8 cellular contexts compared by ENCODE assay signal in genomic region chr10:13340626-13341370, GRCh38. TPM values are rescaled to one million over a fixed set of nuclear protein-coding genes. Genes with fewer than 3 reads are reported as not detected.
A peak's percentile ranks its signal among the peaks of the same experiment; 100 is the strongest.
DNase-seq lines count a peak whose midpoint lies in the region; ATAC-seq and TF ChIP-seq lines count a peak whose summit lies in the region.

No MANE protein-coding gene starts in this region.

- no peak overlapping the region for H3K4me3 Mint-ChIP-seq in activated naive CD8-positive, alpha-beta T cell treated with anti-CD3 and anti-CD28 coated beads for 36 hours
- no peak overlapping the region for H3K4me3 Mint-ChIP-seq in type B pancreatic cell

- H3K27ac ChIP-seq in DOHH2 (ENCODE audit: low read depth, low read length) = peak overlapping the region; percentile 45

- peaks cover 6% of the 10 kb centered on the region for H3F3A ChIP-seq in DOHH2 (ENCODE audit: control insufficient read depth, insufficient read depth)

- H3K9me3 ChIP-seq in DOHH2 (ENCODE audit: control insufficient read depth, insufficient read depth, low read length) = no peaks in the 10 kb centered on the region

- H3K9me3 Mint-ChIP-seq in activated naive CD8-positive, alpha-beta T cell treated with anti-CD3 and anti-CD28 coated beads for 36 hours = no peaks in the 10 kb centered on the region
- no peaks in the 10 kb centered on the region for H3K9me3 Mint-ChIP-seq in type B pancreatic cell

- peaks cover 6% of the 10 kb centered on the region for H4K20me1 ChIP-seq in DOHH2 (ENCODE audit: control insufficient read depth, insufficient read depth, low read depth, low read length)

- H3K9me2 ChIP-seq in DOHH2 (replicated peaks; ENCODE audit: control insufficient read depth, low read length) = no peaks in the 10 kb centered on the region

- H3K4me2 ChIP-seq in DOHH2 (ENCODE audit: low read length) = peak overlapping the region; percentile 58

- peaks cover 34% of the 10 kb centered on the region for H3K4me1 Mint-ChIP-seq in activated naive CD8-positive, alpha-beta T cell treated with anti-CD3 and anti-CD28 coated beads for 36 hours
- H3K4me1 Mint-ChIP-seq in type B pancreatic cell (ENCODE audit: unreplicated experiment) = peaks cover 28% of the 10 kb centered on the region

- no peaks in the 10 kb centered on the region for H3K27me3 Mint-ChIP-seq in activated naive CD8-positive, alpha-beta T cell treated with anti-CD3 and anti-CD28 coated beads for 36 hours
- H3K27me3 Mint-ChIP-seq in type B pancreatic cell = no peaks in the 10 kb centered on the region

- TF ChIP-seq CTCF in DOHH2 (IDR thresholded peaks at IDR 0.05; ENCODE audit: low read depth, low read length, poor library complexity, severe bottlenecking) = no peak
- no peak for TF ChIP-seq CTCF in type B pancreatic cell (conservative IDR thresholded peaks at IDR 0.05)

- ATAC-seq in GM19372 (IDR thresholded peaks at IDR 0.05; ENCODE audit: low read depth, unreplicated experiment) = peak; percentile 94
- peak; percentile 93 for ATAC-seq in HG03159 (IDR thresholded peaks at IDR 0.05; ENCODE audit: unreplicated experiment)

- no peak overlapping the region for H3K27ac Mint-ChIP-seq in activated naive CD8-positive, alpha-beta T cell treated with anti-CD3 and anti-CD28 coated beads for 36 hours
- no peak overlapping the region for H3K27ac Mint-ChIP-seq in type B pancreatic cell

- H3K4me1 ChIP-seq in DOHH2 (ENCODE audit: control insufficient read depth, low read length) = peaks cover 45% of the 10 kb centered on the region

- H3K36me3 ChIP-seq in DOHH2 (ENCODE audit: control insufficient read depth, low read length) = peaks cover 78% of the 10 kb centered on the region

- no peaks in the 10 kb centered on the region for H3K27me3 ChIP-seq in DOHH2 (ENCODE audit: control insufficient read depth, low read length)

- DNase-seq in activated naive CD8-positive, alpha-beta T cell treated with anti-CD3 and anti-CD28 coated beads for 36 hours = peak; percentile 40
- DNase-seq in NCI-H69 (lab: John Stamatoyannopoulos, UW) (no peak), type B pancreatic cell (ENCODE audit: extremely low spot score, unreplicated experiment) (no peak), NCI-H1048 (lab: John Stamatoyannopoulos, UW) (no peak), HUDEP-2 (lab: John Stamatoyannopoulos, UW; ENCODE audit: unreplicated experiment in 76 of 76) (no peak)

- peaks cover 87% of the 10 kb centered on the region for H3K79me2 ChIP-seq in DOHH2 (ENCODE audit: control insufficient read depth, low read length)

- H3K36me3 Mint-ChIP-seq in activated naive CD8-positive, alpha-beta T cell treated with anti-CD3 and anti-CD28 coated beads for 36 hours = peaks cover 49% of the 10 kb centered on the region
- peaks cover 26% of the 10 kb centered on the region for H3K36me3 Mint-ChIP-seq in type B pancreatic cell

- H3K4me3 ChIP-seq in DOHH2 (ENCODE audit: low read length) = peak overlapping the region; percentile 54

RNA-seq across cellular contexts. Expression of gene SEPHS1, which starts 7.3 kb away (rescaled TPM):
- total RNA-seq in activated naive CD8-positive, alpha-beta T cell treated with anti-CD3 and anti-CD28 coated beads for 36 hours = 10 to 100 TPM; 66.5 to 68.7 TPM
- total RNA-seq in type B pancreatic cell (ENCODE audit: low replicate concordance) = 61.5 and 96.4 TPM in 2 replicates

RNA-seq across cellular contexts. Expression of gene PHYH, which starts 40.9 kb away (rescaled TPM):
- 10 to 100 TPM; 14.4 to 16.6 TPM for total RNA-seq in activated naive CD8-positive, alpha-beta T cell treated with anti-CD3 and anti-CD28 coated beads for 36 hours
- 23.3 and 27.3 TPM in 2 replicates for total RNA-seq in type B pancreatic cell (ENCODE audit: low replicate concordance)
